In genomic region chr14:93114713-93115068, GRCh38 we compare ENCODE assay signal across 8 cellular contexts. TPM values are rescaled to one million over a fixed set of nuclear protein-coding genes. Genes with fewer than 3 reads are reported as not detected.
DNase-seq lines count a peak whose midpoint lies in the region; ATAC-seq, FAIRE-seq and TF ChIP-seq lines count a peak whose summit lies in the region.

No MANE protein-coding gene starts in this region.

- H3K27me3 Mint-ChIP-seq in neural crest cell (ENCODE audit: low read depth): peaks cover 10% of the 10 kb centered on the region

- H4K20me1 ChIP-seq in OCI-LY1 (ENCODE audit: insufficient read depth, low read length): no peaks in the 10 kb centered on the region
- no peaks in the 10 kb centered on the region for H4K20me1 ChIP-seq in endothelial cell of umbilical vein (replicated peaks; ENCODE audit: control insufficient read depth, extremely low read depth, insufficient read depth, low read length)

- peaks cover 27% of the 10 kb centered on the region for H3K4me1 Mint-ChIP-seq in neural crest cell

- H3K4me2 ChIP-seq in OCI-LY1 (ENCODE audit: low read length): peak overlapping the region; percentile 99
- H3K4me2 ChIP-seq in endothelial cell of umbilical vein (ENCODE audit: insufficient read depth, low read length): peak overlapping the region; percentile 9

- H3K4me1 ChIP-seq in OCI-LY1 (ENCODE audit: insufficient read depth, low read length, severe bottlenecking) (peaks cover 29% of the 10 kb centered on the region), endothelial cell of umbilical vein (ENCODE audit: control insufficient read depth, extremely low read depth, insufficient read depth, low read length) (peaks cover 12% of the 10 kb centered on the region)

- H3K9me2 ChIP-seq in OCI-LY1 (ENCODE audit: low read depth, low read length): no peaks in the 10 kb centered on the region

- H3K9ac ChIP-seq in OCI-LY1 (ENCODE audit: low read length): peak overlapping the region; percentile 85
- peak overlapping the region; percentile 42 for H3K9ac ChIP-seq in endothelial cell of umbilical vein (replicated peaks; ENCODE audit: extremely low read depth, insufficient read depth, low read length)

- H2AFZ ChIP-seq in OCI-LY1 (ENCODE audit: low read length) (peak overlapping the region; percentile 89), endothelial cell of umbilical vein (ENCODE audit: low read depth, low read length) (peak overlapping the region; percentile 81)

- dilution Hi-C loops in endothelial cell of umbilical vein (cut with MboI; ENCODE audit: extremely low pct_ligation_motif_present, low sequenced_read_pairs): no loop called here

- TF ChIP-seq CTCF in OCI-LY1 (IDR thresholded peaks at IDR 0.05; ENCODE audit: low read length) (no peak), endothelial cell of umbilical vein (IDR thresholded peaks at IDR 0.05; ENCODE audit: extremely low read depth in 1 of 2, insufficient read depth in 1 of 2, low read depth in 1 of 2, low read length in 2 of 2) (no peak), neural crest cell (conservative IDR thresholded peaks at IDR 0.05) (no peak), GM10266 (IDR thresholded peaks at IDR 0.05; ENCODE audit: control insufficient read depth, insufficient read depth, low read depth, missing control alignments) (no peak)

- H3K27ac ChIP-seq in OCI-LY1 (ENCODE audit: low read depth, low read length, poor library complexity, severe bottlenecking): no peak overlapping the region
- no peak overlapping the region for H3K27ac ChIP-seq in endothelial cell of umbilical vein (ENCODE audit: insufficient read depth, low read depth, low read length)

- peak; percentile 0 for ATAC-seq in GM19324 (IDR thresholded peaks at IDR 0.05; ENCODE audit: low FRiP score, unreplicated experiment)

- CTCF ChIA-PET in endothelial cell of umbilical vein (lab: Charles Lee): interaction anchor here (0.8 to 4.1 kb wide), 22 partner anchors 8 to 825 kb away, joined by 3 to 121 read pairs (median 6); partner anchors contain the start of genes GON7, LYSET, MOAP1 and UBR7

- DNase-seq in endothelial cell of umbilical vein (ENCODE audit: low read depth, low spot score) (no peak), neural crest cell (ENCODE audit: low read depth, low spot score) (no peak), DMS153 treated with DMSO at 0.1 percent for 48 hours (lab: John Stamatoyannopoulos, UW; ENCODE audit: unreplicated experiment) (no peak), GM10266 (ENCODE audit: extremely low spot score) (no peak), GOT3 (lab: John Stamatoyannopoulos, UW) (no peak), NCI-H1105 treated with DMSO at 0.1 percent for 48 hours (lab: John Stamatoyannopoulos, UW) (no peak)

- H3K79me2 ChIP-seq in OCI-LY1 (ENCODE audit: insufficient read depth, low read length): no peaks in the 10 kb centered on the region
- H3K79me2 ChIP-seq in endothelial cell of umbilical vein (ENCODE audit: control insufficient read depth, insufficient read depth, low read length): peaks cover 4% of the 10 kb centered on the region

- FAIRE-seq in endothelial cell of umbilical vein (lab: Jason Lieb, UNC): no peak

- no peaks in the 10 kb centered on the region for H3F3A ChIP-seq in OCI-LY1 (ENCODE audit: insufficient read depth, low read length)

- H3K36me3 Mint-ChIP-seq in neural crest cell (ENCODE audit: low read depth): no peaks in the 10 kb centered on the region

- intact Hi-C loops in endothelial cell of umbilical vein (cut with micrococcal nuclease): loop anchor here (1.0 to 10.0 kb wide), 9 partner anchors 64 to 778 kb away; partner anchors contain the start of genes BTBD7, GOLGA5 and LGMN

- no peaks in the 10 kb centered on the region for H3K27me3 ChIP-seq in OCI-LY1 (ENCODE audit: insufficient read depth, low read length)
- H3K27me3 ChIP-seq in endothelial cell of umbilical vein (ENCODE audit: control insufficient read depth in 2 of 2, insufficient read depth in 2 of 2, low read length in 2 of 2): no peaks in the 10 kb centered on the region

- no peak overlapping the region for H3K27ac Mint-ChIP-seq in neural crest cell (ENCODE audit: unreplicated experiment)

- H3K4me3 Mint-ChIP-seq in neural crest cell: peak overlapping the region; percentile 88

- peak overlapping the region; percentile 93 for H3K4me3 ChIP-seq in OCI-LY1 (ENCODE audit: low read depth, low read length, poor library complexity, severe bottlenecking)
- peak overlapping the region; percentile 43 to 62 (median 59) for H3K4me3 ChIP-seq in endothelial cell of umbilical vein (replicated peaks in 1 of 3; ENCODE audit: insufficient read depth in 1 of 3, low read depth in 1 of 3, low read length in 3 of 3)

- H3K9me3 ChIP-seq in OCI-LY1 (ENCODE audit: low read length) (no peaks in the 10 kb centered on the region), endothelial cell of umbilical vein (replicated peaks; ENCODE audit: control insufficient read depth, insufficient read depth, low read length) (no peaks in the 10 kb centered on the region)

- no peak for TF ChIP-seq POLR2A in endothelial cell of umbilical vein (IDR thresholded peaks at IDR 0.05; ENCODE audit: low read depth, low read length)

- H3K9me3 Mint-ChIP-seq in neural crest cell: no peaks in the 10 kb centered on the region

- H3K9me1 ChIP-seq in endothelial cell of umbilical vein (replicated peaks; ENCODE audit: control insufficient read depth, extremely low read depth, insufficient read depth, low read length): no peaks in the 10 kb centered on the region

- H3K36me3 ChIP-seq in OCI-LY1 (ENCODE audit: insufficient read depth, low read length) (no peaks in the 10 kb centered on the region), endothelial cell of umbilical vein (ENCODE audit: control insufficient read depth in 2 of 2, extremely low read depth in 1 of 2, insufficient read depth in 2 of 2, low read length in 2 of 2) (no peaks in the 10 kb centered on the region)

- BruUV-seq in endothelial cell of umbilical vein (replicated peaks; lab: Mats Ljungman, UMichigan): no TSS peak

- POLR2A ChIA-PET in endothelial cell of umbilical vein (lab: Charles Lee): interaction anchor here (1.7 kb wide), 1 partner anchor 70 kb away, joined by 4 read pairs; the partner anchor contains the start of genes LYSET and MOAP1

TF ChIP-seq in endothelial cell of umbilical vein, 7 proteins besides CTCF, POLR2A, EP300 and RAD21:
- TF ChIP-seq MYC (IDR thresholded peaks at IDR 0.05; ENCODE audit: low read depth, low read length) (no peak), MAX (IDR thresholded peaks at IDR 0.05; ENCODE audit: insufficient read depth, insufficient read length) (no peak)

RNA-seq across cellular contexts. Expression of gene ITPK1, which starts 1.0 kb away (rescaled TPM):
- total RNA-seq in endothelial cell of umbilical vein (38.9 and 51.8 TPM in 2 replicates), neural crest cell (59.8 and 63.8 TPM in 2 replicates)
- polyA plus RNA-seq in endothelial cell of umbilical vein: 39.6 and 44.2 TPM in 2 replicates
- 43.6 and 45.8 TPM in 2 replicates for polyA plus RNA-seq in endothelial cell of umbilical vein (2011; cell fraction: cytosol; rRNA removed)
- 44.9 and 45.1 TPM in 2 replicates for polyA plus RNA-seq in endothelial cell of umbilical vein (2011; cell fraction: nucleus; rRNA removed)
- 32.8 and 34.1 TPM in 2 replicates for polyA plus RNA-seq in endothelial cell of umbilical vein (2012)
- 87.6 and 93.9 TPM in 2 replicates for polyA minus RNA-seq in endothelial cell of umbilical vein
- 75.1 TPM for polyA minus RNA-seq in endothelial cell of umbilical vein (2011; cell fraction: cytosol; rRNA and poly(A)+ RNA removed)
- polyA minus RNA-seq in endothelial cell of umbilical vein (2011; cell fraction: nucleus; rRNA and poly(A)+ RNA removed): 15.7 and 17.3 TPM in 2 replicates
